ENCODE assay signal across 8 cellular contexts in the genomic region with DNA sequence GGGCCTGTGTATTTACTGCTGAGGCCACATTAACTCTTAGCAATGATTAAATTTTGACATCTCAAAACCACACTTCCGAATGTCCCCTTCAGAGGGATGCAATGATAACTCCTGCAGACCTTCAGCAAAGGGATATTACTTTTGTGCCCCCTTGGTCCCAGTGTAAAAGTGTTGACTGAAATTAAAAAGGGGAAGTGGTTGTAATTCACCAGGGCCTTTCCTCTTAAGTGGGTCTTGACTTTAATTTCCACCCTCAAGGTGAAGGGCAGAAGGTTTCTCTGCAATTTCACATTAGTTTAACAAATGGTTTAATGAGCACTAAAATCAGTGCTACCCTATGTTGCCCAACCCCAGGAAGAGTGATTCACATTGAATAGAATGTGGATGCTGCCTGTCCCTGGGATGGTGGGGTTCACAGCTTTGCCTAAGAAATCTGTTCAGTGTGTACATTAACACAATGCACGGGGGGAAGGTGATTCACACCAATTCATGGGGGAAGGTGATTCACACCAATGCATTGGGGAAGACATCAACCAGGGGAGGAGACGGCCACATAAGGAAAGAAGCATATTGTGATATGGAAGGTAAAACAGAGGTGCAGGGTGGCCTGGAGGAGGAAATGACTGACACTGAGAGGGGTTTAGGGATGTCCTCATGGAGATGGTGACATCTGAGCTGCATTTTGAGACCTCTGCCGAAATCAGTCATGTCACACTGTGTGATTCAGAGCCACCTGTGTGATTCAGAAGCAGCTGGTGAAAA. TPM values are rescaled to one million over a fixed set of nuclear protein-coding genes. Genes with fewer than 3 reads are reported as not detected.
A peak's percentile ranks its signal among the peaks of the same experiment; 100 is the strongest.
DNase-seq lines count a peak whose midpoint lies in the region; ATAC-seq and TF ChIP-seq lines count a peak whose summit lies in the region.
"Had no signal": no experiment of that assay in that cellular context is flagged by ENCODE, and none has a peak within 500 bp of the region (broad histone marks: within the 10 kb centered on the region; RNA-seq: fewer than 3 reads in every experiment).

No MANE protein-coding gene starts in this region.

- no peak overlapping the region for H3K27ac Mint-ChIP-seq in endothelial cell (ENCODE audit: unreplicated experiment)

- peaks cover 8% of the 10 kb centered on the region for H3K36me3 Mint-ChIP-seq in endothelial cell (ENCODE audit: low read depth, unreplicated experiment)

- H3K4me3 Mint-ChIP-seq in endothelial cell (ENCODE audit: unreplicated experiment): no peak overlapping the region

- DNase-seq in M059J (ENCODE audit: low read depth) (peak; percentile 90), dermis blood vessel endothelial cell (peak; percentile 78), endothelial cell (ENCODE audit: low spot score) (no peak), T-helper 9 cell (no peak)
- DNase-seq in effector CD4-positive, alpha-beta T cell: no peak
- DNase-seq: NCI-H524 had no signal

- peak overlapping the region in 2 of 5 donors; percentile 28 to 30 for H3K9ac ChIP-seq in subcutaneous abdominal adipose tissue (ENCODE audit: low read length in 5 of 5)

- no peaks in the 10 kb centered on the region for H3K9me3 Mint-ChIP-seq in endothelial cell (ENCODE audit: unreplicated experiment)

- peaks cover 11% of the 10 kb centered on the region for H3K27me3 Mint-ChIP-seq in endothelial cell (ENCODE audit: unreplicated experiment)

- no peak for TF ChIP-seq CTCF in endothelial cell (IDR thresholded peaks at IDR 0.05; ENCODE audit: unreplicated experiment)

- H3K36me3 ChIP-seq in subcutaneous abdominal adipose tissue (ENCODE audit: control insufficient read depth in 5 of 5, insufficient read depth in 5 of 5, low read length in 5 of 5): no peaks in the 10 kb centered on the region

- H3K27ac ChIP-seq in subcutaneous abdominal adipose tissue (ENCODE audit: low read depth, low read length): peak overlapping the region; percentile 14

- no peaks in the 10 kb centered on the region for H3K4me1 Mint-ChIP-seq in endothelial cell (ENCODE audit: unreplicated experiment)

- no peaks in the 10 kb centered on the region for H3K27me3 ChIP-seq in subcutaneous abdominal adipose tissue (ENCODE audit: control insufficient read depth in 5 of 5, insufficient read depth in 4 of 5, low read length in 5 of 5)

- ATAC-seq in GM21515 (IDR thresholded peaks at IDR 0.05; ENCODE audit: unreplicated experiment): peak; percentile 60

- H3K9me3 ChIP-seq in subcutaneous abdominal adipose tissue (ENCODE audit: control insufficient read depth in 5 of 5, low read length in 5 of 5): peaks cover 0 to 18% (median 12%) of the 10 kb centered on the region in 5 donors

- H3K4me3 ChIP-seq in subcutaneous abdominal adipose tissue (ENCODE audit: low read depth in 1 of 5, low read length in 5 of 5): no peak overlapping the region

- peaks cover 6 to 55% (median 42%) of the 10 kb centered on the region in 5 donors for H3K4me1 ChIP-seq in subcutaneous abdominal adipose tissue (ENCODE audit: control insufficient read depth in 5 of 5, insufficient read depth in 5 of 5, low read length in 5 of 5)

RNA-seq across cellular contexts. Expression of gene TNS3, which starts 19.4 kb away (rescaled TPM):
- 75.0 and 115 TPM in 2 replicates for total RNA-seq in M059J (2014; rRNA removed; shearing (Covaris generic))
- total RNA-seq in dermis blood vessel endothelial cell: 11.7 and 13.6 TPM in 2 replicates
- total RNA-seq in endothelial cell (ENCODE audit: unreplicated experiment): 7.5 TPM

Comparison
In these comparisons a context has a peak if more than half of its experiments do, and no peak if none do; other contexts are left out.
1. DNase-seq: peak in M059J (single experiment) and dermis blood vessel endothelial cell (single experiment); none in endothelial cell (single experiment), T-helper 9 cell (single experiment) and effector CD4-positive, alpha-beta T cell (single experiment).